12 cellular contexts compared by ENCODE assay signal in the genomic region with DNA sequence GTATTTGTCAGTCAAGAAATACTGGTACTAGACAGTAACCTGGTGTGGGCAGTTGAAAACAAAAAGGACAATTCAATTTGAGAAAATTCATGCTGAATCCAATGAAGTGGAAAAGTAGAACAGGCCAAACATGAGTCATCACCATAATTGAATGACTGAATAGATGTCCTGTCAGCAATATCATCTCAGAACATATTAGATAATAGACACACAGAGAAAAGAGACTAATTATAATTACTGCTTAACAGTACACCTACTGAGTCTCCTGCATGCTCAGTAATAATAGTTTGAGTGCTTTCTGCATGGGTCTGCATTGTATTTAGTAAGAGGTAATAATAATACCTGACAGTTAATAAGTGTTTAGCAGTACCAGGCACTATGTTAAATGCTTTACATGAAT.
DNase-seq lines count a peak whose midpoint lies in the region; ATAC-seq and TF ChIP-seq lines count a peak whose summit lies in the region.
"Had no signal": no experiment of that assay in that cellular context is flagged by ENCODE, and none has a peak within 500 bp of the region (broad histone marks: within the 10 kb centered on the region; RNA-seq: fewer than 3 reads in every experiment).

No MANE protein-coding gene starts in this region.

- TF ChIP-seq CTCF in nephron (IDR thresholded peaks at IDR 0.05; ENCODE audit: unreplicated experiment in 3 of 3) (no peak), omental fat pad (IDR thresholded peaks at IDR 0.05) (no peak), esophagus squamous epithelium (IDR thresholded peaks at IDR 0.05) (no peak)

- TF ChIP-seq EP300 in Ishikawa (IDR thresholded peaks at IDR 0.05; ENCODE audit: borderline replicate concordance), result no peak

- TF ChIP-seq RAD21 in Ishikawa (IDR thresholded peaks at IDR 0.05; ENCODE audit: low read depth), result no peak

- H3K9ac ChIP-seq in adipocyte (ENCODE audit: low read length), result no peak overlapping the region

- no peak overlapping the region for H3K4me3 Mint-ChIP-seq in nephron
- H3K4me3 Mint-ChIP-seq: stimulated activated effector memory CD8-positive, alpha-beta T cell treated with anti-CD3 and anti-CD28 coated beads, Interleukin-12 subunit alpha, Interleukin-12 subunit beta, amount 100 ng/mL, for 72 hours had no signal

- no peaks in the 10 kb centered on the region for H3K9me3 ChIP-seq in adipocyte (ENCODE audit: control insufficient read depth, low read length)
- no peaks in the 10 kb centered on the region for H3K9me3 ChIP-seq in esophagus squamous epithelium
- H3K9me3 ChIP-seq: mucosa of descending colon had no signal

- H3K9me3 Mint-ChIP-seq in nephron, result peaks cover 12% of the 10 kb centered on the region

- peak; percentile 28 for DNase-seq in adipocyte (ENCODE audit: low read depth)
- no peak for DNase-seq in omental fat pad (ENCODE audit: low spot score)
- no peak for DNase-seq in GF-D8 (lab: John Stamatoyannopoulos, UW)
- DNase-seq in esophagus squamous epithelium (lab: John Stamatoyannopoulos, UW), result no peak
- DNase-seq: central memory CD4-positive, alpha-beta T cell; heart right ventricle; mucosa of descending colon had no signal

- peaks cover 26% of the 10 kb centered on the region for H3K4me1 ChIP-seq in adipocyte (ENCODE audit: control insufficient read depth, insufficient read depth, low read length)
- H3K4me1 ChIP-seq in esophagus squamous epithelium, result peaks cover 0 to 62% (median 16%) of the 10 kb centered on the region in 3 donors

- ATAC-seq in GM18519 (IDR thresholded peaks at IDR 0.05; ENCODE audit: low FRiP score, unreplicated experiment) (peak; percentile 37), omental fat pad (ENCODE audit: low FRiP score) (no peak), HG03378 (IDR thresholded peaks at IDR 0.05; ENCODE audit: unreplicated experiment) (no peak)
- ATAC-seq: mucosa of descending colon; stimulated activated effector memory CD8-positive, alpha-beta T cell treated with anti-CD3 and anti-CD28 coated beads, Interleukin-12 subunit alpha, Interleukin-12 subunit beta, amount 100 ng/mL, for 72 hours had no signal

- TF ChIP-seq POLR2A in esophagus squamous epithelium (IDR thresholded peaks at IDR 0.05), result no peak

- H3K27ac Mint-ChIP-seq in nephron, result peak overlapping the region; percentile 16 to 85 (median 52)
- H3K27ac Mint-ChIP-seq: stimulated activated effector memory CD8-positive, alpha-beta T cell treated with anti-CD3 and anti-CD28 coated beads, Interleukin-12 subunit alpha, Interleukin-12 subunit beta, amount 100 ng/mL, for 72 hours had no signal

- H3K36me3 Mint-ChIP-seq in nephron (ENCODE audit: low read depth), result peaks cover 3% of the 10 kb centered on the region
- H3K36me3 Mint-ChIP-seq: stimulated activated effector memory CD8-positive, alpha-beta T cell treated with anti-CD3 and anti-CD28 coated beads, Interleukin-12 subunit alpha, Interleukin-12 subunit beta, amount 100 ng/mL, for 72 hours had no signal

- no peaks in the 10 kb centered on the region for H3K27me3 ChIP-seq in adipocyte (replicated peaks; ENCODE audit: control insufficient read depth, insufficient read depth, low read length)
- no peaks in the 10 kb centered on the region for H3K27me3 ChIP-seq in esophagus squamous epithelium
- H3K27me3 ChIP-seq: heart right ventricle had no signal

- H3K4me3 ChIP-seq in adipocyte (ENCODE audit: low read length), result no peak overlapping the region
- no peak overlapping the region for H3K4me3 ChIP-seq in esophagus squamous epithelium
- H3K4me3 ChIP-seq: heart right ventricle, mucosa of descending colon had no signal

- intact Hi-C loops in esophagus squamous epithelium (cut with DNase I), result no loop called here

- H3K4me1 Mint-ChIP-seq in nephron, result peaks cover 39% of the 10 kb centered on the region
- H3K4me1 Mint-ChIP-seq: stimulated activated effector memory CD8-positive, alpha-beta T cell treated with anti-CD3 and anti-CD28 coated beads, Interleukin-12 subunit alpha, Interleukin-12 subunit beta, amount 100 ng/mL, for 72 hours had no signal

- no peaks in the 10 kb centered on the region for H3K27me3 Mint-ChIP-seq in nephron (ENCODE audit: low read depth)

- peak overlapping the region in 2 of 4 donors; percentile 56 to 62 for H3K27ac ChIP-seq in esophagus squamous epithelium
- H3K27ac ChIP-seq: heart right ventricle had no signal

- no peaks in the 10 kb centered on the region for H3K36me3 ChIP-seq in adipocyte (ENCODE audit: control insufficient read depth, insufficient read depth, low read length, severe bottlenecking)
- no peaks in the 10 kb centered on the region for H3K36me3 ChIP-seq in esophagus squamous epithelium
- H3K36me3 ChIP-seq: heart right ventricle had no signal

TF ChIP-seq in Ishikawa, 13 proteins besides CTCF, POLR2A, EP300 and RAD21:
- TF ChIP-seq EGR1 (IDR thresholded peaks at IDR 0.05) (no peak), TEAD4 (IDR thresholded peaks at IDR 0.05) (peak; percentile 35; the same call in 1 of the 2 replicates), YY1 (IDR thresholded peaks at IDR 0.05; ENCODE audit: low read depth) (no peak), REST (IDR thresholded peaks at IDR 0.05; ENCODE audit: low read depth) (no peak), NFIC (IDR thresholded peaks at IDR 0.05) (0 out of 2 replicates have a peak, but pooled peaks have one; percentile 25)
- TF ChIP-seq, protein P1, sequence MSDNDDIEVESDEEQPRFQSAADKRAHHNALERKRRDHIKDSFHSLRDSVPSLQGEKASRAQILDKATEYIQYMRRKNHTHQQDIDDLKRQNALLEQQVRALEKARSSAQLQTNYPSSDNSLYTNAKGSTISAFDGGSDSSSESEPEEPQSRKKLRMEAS (IDR thresholded peaks at IDR 0.05), result no peak
